ENCODE assay signal across 13 cellular contexts in genomic region chr2:172900871-172901270, GRCh38.
DNase-seq lines count a peak whose midpoint lies in the region; ATAC-seq and TF ChIP-seq lines count a peak whose summit lies in the region.
"Had no signal": no experiment of that assay in that cellular context is flagged by ENCODE, and none has a peak within 500 bp of the region (broad histone marks: within the 10 kb centered on the region; RNA-seq: fewer than 3 reads in every experiment).

No MANE protein-coding gene starts in this region.

- H3K36me3 ChIP-seq in HEK293 (ENCODE audit: control insufficient read depth in 2 of 2, insufficient read depth in 1 of 2, low read length in 2 of 2): no peaks in the 10 kb centered on the region
- H3K36me3 ChIP-seq: HAP-1 had no signal

- no peak overlapping the region for H3K27ac ChIP-seq in HEK293 (ENCODE audit: extremely low read depth, low read depth, low read length)

- no peak overlapping the region for H3K4me3 ChIP-seq in HEK293 (ENCODE audit: low read depth, low read length)
- H3K4me3 ChIP-seq: HAP-1 had no signal

- DNase-seq in NCI-H1105 (lab: John Stamatoyannopoulos, UW): peak; percentile 31
- DNase-seq in NCI-H748 (lab: John Stamatoyannopoulos, UW; ENCODE audit: unreplicated experiment): peak; percentile 44
- DNase-seq: C1 segment of cervical spinal cord; Caco-2; CD4-positive, alpha-beta memory T cell; DMS153; DND-41; GOT3 had no signal

- H3K9me3 ChIP-seq in HEK293 (ENCODE audit: control insufficient read depth, insufficient read depth, low read depth, low read length): no peaks in the 10 kb centered on the region
- H3K9me3 ChIP-seq: Caco-2, HAP-1 had no signal

- ATAC-seq in GM21526 (IDR thresholded peaks at IDR 0.05; ENCODE audit: low FRiP score, unreplicated experiment) (no peak), GM18907 (IDR thresholded peaks at IDR 0.05; ENCODE audit: unreplicated experiment) (no peak), GM19395 (IDR thresholded peaks at IDR 0.05; ENCODE audit: unreplicated experiment) (no peak)

- no peak for TF ChIP-seq CTCF in HEK293 (tag by site-specific recombination; IDR thresholded peaks at IDR 0.05)

- CTCF ChIA-PET in HEK293 (lab: Yijun Ruan, JAX): interaction anchor here (2.4 kb wide), 1 partner anchor 31 kb away, joined by 12 read pairs; no protein-coding TSS in a partner anchor

- no peaks in the 10 kb centered on the region for H3K4me1 ChIP-seq in HEK293 (ENCODE audit: control insufficient read depth, insufficient read depth, low read length)

- POLR2A ChIA-PET in HEK293 (lab: Yijun Ruan, JAX): no interaction called here

TF ChIP-seq in HEK293, 187 proteins besides CTCF, POLR2A, EP300 and RAD21:
- TF ChIP-seq ZNF169 (tag by site-specific recombination; IDR thresholded peaks at IDR 0.05) (no peak), ZNF433 (tag by site-specific recombination; IDR thresholded peaks at IDR 0.05; ENCODE audit: low read depth) (no peak), RBAK (tag by site-specific recombination; IDR thresholded peaks at IDR 0.05) (no peak), ZNF37A (tag by site-specific recombination; IDR thresholded peaks at IDR 0.05) (no peak), ZFP41 (tag by site-specific recombination; IDR thresholded peaks at IDR 0.05; ENCODE audit: borderline replicate concordance) (no peak), ZNF664 (tag by site-specific recombination; IDR thresholded peaks at IDR 0.05) (no peak), PRDM6 (tag by site-specific recombination; IDR thresholded peaks at IDR 0.05) (peak; percentile 18; the same call in 1 of the 2 replicates), TCF7L2 (IDR thresholded peaks at IDR 0.05; ENCODE audit: borderline replicate concordance, low read depth, low read length) (peak; percentile 62; the same call in 1 of the 2 replicates)
